ENCODE assay signal across 9 cellular contexts in genomic region chr4:139633661-139634060, GRCh38. TPM values are rescaled to one million over a fixed set of nuclear protein-coding genes. Genes with fewer than 3 reads are reported as not detected.
DNase-seq lines count a peak whose midpoint lies in the region; ATAC-seq, FAIRE-seq and TF ChIP-seq lines count a peak whose summit lies in the region.
"Had no signal": no experiment of that assay in that cellular context is flagged by ENCODE, and none has a peak within 500 bp of the region (broad histone marks: within the 10 kb centered on the region; RNA-seq: fewer than 3 reads in every experiment).

No MANE protein-coding gene starts in this region.

- no peaks in the 10 kb centered on the region for H3K4me1 Mint-ChIP-seq in activated CD4-positive, alpha-beta T cell treated with anti-CD3 and anti-CD28 coated beads for 36 hours

- CTCF ChIA-PET in Panc1 (lab: Charles Lee) = interaction anchor here (0.9 to 1.6 kb wide), 4 partner anchors 14 to 30 kb away, joined by 3 to 16 read pairs (median 6); no protein-coding TSS in a partner anchor
- CTCF ChIA-PET in activated CD4-positive, alpha-beta T cell treated with anti-CD3 and anti-CD28 coated beads for 36 hours (lab: Charles Lee) = interaction anchor here (0.6 kb wide), 1 partner anchor 95 kb away, joined by 3 read pairs; no protein-coding TSS in a partner anchor

- H3K4me1 ChIP-seq in Panc1 (ENCODE audit: control insufficient read depth, insufficient read depth, low read length) = no peaks in the 10 kb centered on the region
- H3K4me1 ChIP-seq in prostate gland (replicated peaks) = no peaks in the 10 kb centered on the region

- TF ChIP-seq POLR2A in prostate gland (IDR thresholded peaks at IDR 0.05) = no peak
- no peak for TF ChIP-seq POLR2A in GM12892 (IDR thresholded peaks at IDR 0.05; ENCODE audit: low read depth, low read length)

- 42% methylated on average over 11 of the region's 11 CpGs for WGBS in prostate gland

- ATAC-seq in Panc1 (peak; percentile 96), HG02884 (IDR thresholded peaks at IDR 0.05; ENCODE audit: unreplicated experiment) (no peak)
- no peak for ATAC-seq in activated CD4-positive, alpha-beta T cell treated with anti-CD3 and anti-CD28 coated beads for 36 hours

- peaks cover 8% of the 10 kb centered on the region for H3K9me3 Mint-ChIP-seq in activated CD4-positive, alpha-beta T cell treated with anti-CD3 and anti-CD28 coated beads for 36 hours (ENCODE audit: low read depth)

- FAIRE-seq in GM12892 (lab: Jason Lieb, UNC) = no peak

- DNase-seq in Panc1 (ENCODE audit: low read depth, low spot score) (no peak), glomerular visceral epithelial cell (ENCODE audit: extremely low spot score) (peak; percentile 66), prostate gland (ENCODE audit: low spot score) (peak; percentile 27), GM12892 (ENCODE audit: insufficient read length) (no peak)
- no peak for DNase-seq in activated CD4-positive, alpha-beta T cell treated with anti-CD3 and anti-CD28 coated beads for 36 hours
- DNase-seq in stimulated activated CD4-positive, alpha-beta T cell treated with anti-CD3 and anti-CD28 coated beads, Interleukin-2, amount 100 ng/mL, for 24 hours = no peak

- POLR2A ChIA-PET in Panc1 (lab: Charles Lee) = no interaction called here
- POLR2A ChIA-PET in activated CD4-positive, alpha-beta T cell treated with anti-CD3 and anti-CD28 coated beads for 36 hours (lab: Charles Lee) = no interaction called here

- intact Hi-C loops in Panc1 (cut with micrococcal nuclease; ENCODE audit: unreplicated experiment) (no loop called here), prostate gland (cut with DNase I) (loop anchor here (5.0 to 10.0 kb wide), 2 partner anchors 136 to 219 kb away; no protein-coding TSS in a partner anchor)
- intact Hi-C loops in activated CD4-positive, alpha-beta T cell treated with anti-CD3 and anti-CD28 coated beads for 36 hours (cut with DNase I, micrococcal nuclease) = no loop called here

- in situ Hi-C loops in Panc1 (cut with HindIII; ENCODE audit: low pct_unique_long_range_greater_than_20kb, low sequenced_read_pairs) = no loop called here

- H3K9me3 ChIP-seq in Panc1 (ENCODE audit: control insufficient read depth, insufficient read depth, low read depth, low read length) (no peaks in the 10 kb centered on the region), prostate gland (no peaks in the 10 kb centered on the region)

- H3K27me3 ChIP-seq in Panc1 (ENCODE audit: control insufficient read depth, insufficient read depth, low read length) = no peaks in the 10 kb centered on the region
- no peaks in the 10 kb centered on the region for H3K27me3 ChIP-seq in prostate gland (replicated peaks; ENCODE audit: insufficient read depth)

- H3K4me3 ChIP-seq in GM12875 (ENCODE audit: low read depth, low read length) = no peak overlapping the region
- peak overlapping the region; percentile 28 to 55 for H3K4me3 ChIP-seq in Panc1 (ENCODE audit: low read depth in 2 of 2, low read length in 2 of 2)
- H3K4me3 ChIP-seq in prostate gland = peak overlapping the region in 1 of 2 donors; percentile 1
- H3K4me3 ChIP-seq: lung had no signal

- H3K27ac ChIP-seq in Panc1 (ENCODE audit: low read length) = no peak overlapping the region
- H3K27ac ChIP-seq in prostate gland = no peak overlapping the region

- peaks cover 12% of the 10 kb centered on the region for H3K27me3 Mint-ChIP-seq in activated CD4-positive, alpha-beta T cell treated with anti-CD3 and anti-CD28 coated beads for 36 hours

- H3K36me3 Mint-ChIP-seq in activated CD4-positive, alpha-beta T cell treated with anti-CD3 and anti-CD28 coated beads for 36 hours (ENCODE audit: low read depth) = no peaks in the 10 kb centered on the region

- no TSS peak for BruUV-seq in Panc1 (replicated peaks; lab: Mats Ljungman, UMichigan)

- no peak overlapping the region for H3K4me3 Mint-ChIP-seq in activated CD4-positive, alpha-beta T cell treated with anti-CD3 and anti-CD28 coated beads for 36 hours

- TF ChIP-seq CTCF in GM12875 (IDR thresholded peaks at IDR 0.05; ENCODE audit: borderline replicate concordance, insufficient read depth, low read depth, low read length) = 0 out of 2 replicates have a peak, but pooled peaks have one; percentile 19
- TF ChIP-seq CTCF in Panc1 (IDR thresholded peaks at IDR 0.05) = peak; percentile 76
- peak in 3 of 4 experiments; percentile 21 to 57 (median 48) for TF ChIP-seq CTCF in prostate gland (IDR thresholded peaks at IDR 0.05)

- no peak overlapping the region for H3K27ac Mint-ChIP-seq in activated CD4-positive, alpha-beta T cell treated with anti-CD3 and anti-CD28 coated beads for 36 hours

- H3K36me3 ChIP-seq in Panc1 (ENCODE audit: control insufficient read depth, insufficient read depth, low read length) = no peaks in the 10 kb centered on the region
- no peaks in the 10 kb centered on the region for H3K36me3 ChIP-seq in prostate gland

RNA-seq across cellular contexts. Expression of gene MGST2, which starts 32.0 kb away (rescaled TPM):
- total RNA-seq in Panc1 (2021; ENCODE audit: unreplicated experiment) (17.4 TPM), prostate gland (100 to 1,000 TPM; 101 to 135 TPM)
- 11.6 TPM for polyA plus RNA-seq in Panc1 (2012; ENCODE audit: insufficient read length)
- 10 to 100 TPM; 28.9 to 32.8 TPM for total RNA-seq in activated CD4-positive, alpha-beta T cell treated with anti-CD3 and anti-CD28 coated beads for 36 hours
- 7.4 TPM for polyA plus RNA-seq in GM12892 (2012; ENCODE audit: missing spikeins)

Comparison
In these comparisons a context has a peak if more than half of its experiments do, and no peak if none do; other contexts are left out.
1. CTCF ChIP-seq: peak in every context shown above with its lines; median percentile 76 in Panc1; 48 in prostate gland; 19 in GM12875.
2. DNase-seq: peak in glomerular visceral epithelial cell (single experiment) and prostate gland (single experiment); none in Panc1 (single experiment), activated CD4-positive, alpha-beta T cell treated with anti-CD3 and anti-CD28 coated beads for 36 hours (single experiment), stimulated activated CD4-positive, alpha-beta T cell treated with anti-CD3 and anti-CD28 coated beads, Interleukin-2, amount 100 ng/mL, for 24 hours (0 of 2) and GM12892 (single experiment).